ENCODE assay signal across 16 cellular contexts in genomic region chr14:78790262-78790661, GRCh38.
DNase-seq lines count a peak whose midpoint lies in the region; TF ChIP-seq lines count a peak whose summit lies in the region.
"Had no signal": no experiment of that assay in that cellular context is flagged by ENCODE, and none has a peak within 500 bp of the region (broad histone marks: within the 10 kb centered on the region; RNA-seq: fewer than 3 reads in every experiment).

No MANE protein-coding gene starts in this region.

- no peaks in the 10 kb centered on the region for H3K79me2 ChIP-seq in GM23248 (ENCODE audit: insufficient read depth)

- H3F3A ChIP-seq in GM23248 (ENCODE audit: insufficient read depth): no peaks in the 10 kb centered on the region

- no peaks in the 10 kb centered on the region for H3K9me3 Mint-ChIP-seq in endodermal cell
- H3K9me3 Mint-ChIP-seq in osteocyte (ENCODE audit: unreplicated experiment): no peaks in the 10 kb centered on the region

- H3K9ac ChIP-seq in GM23248 (no peak overlapping the region), endodermal cell (ENCODE audit: extremely low read depth, low read length, poor library complexity, severe bottlenecking) (no peak overlapping the region)

- no peaks in the 10 kb centered on the region for H3K36me3 Mint-ChIP-seq in endodermal cell (ENCODE audit: low read depth)
- no peaks in the 10 kb centered on the region for H3K36me3 Mint-ChIP-seq in osteocyte (ENCODE audit: unreplicated experiment)
- H3K36me3 Mint-ChIP-seq: activated CD8-positive, alpha-beta memory T cell treated with anti-CD3 and anti-CD28 coated beads, Interleukin-2, amount 10 ng/mL, durations not matched to agents 7 days and 5 days; activated naive CD4-positive, alpha-beta T cell treated with anti-CD3 and anti-CD28 coated beads, Interleukin-2, amount 50 U/mL, for 24 hours; CD4-positive, alpha-beta memory T cell; memory B cell had no signal

- H3K4me3 Mint-ChIP-seq in endodermal cell (no peak overlapping the region), osteocyte (ENCODE audit: unreplicated experiment) (no peak overlapping the region)
- H3K4me3 Mint-ChIP-seq: activated CD8-positive, alpha-beta memory T cell treated with anti-CD3 and anti-CD28 coated beads, Interleukin-2, amount 10 ng/mL, durations not matched to agents 7 days and 5 days; activated naive CD4-positive, alpha-beta T cell treated with anti-CD3 and anti-CD28 coated beads, Interleukin-2, amount 50 U/mL, for 24 hours; CD4-positive, alpha-beta memory T cell; memory B cell had no signal

- H3K9me2 ChIP-seq in GM23248 (ENCODE audit: insufficient read depth): no peaks in the 10 kb centered on the region

- H2AFZ ChIP-seq in GM23248: no peak overlapping the region

- H3K27ac Mint-ChIP-seq in endodermal cell (no peak overlapping the region), osteocyte (ENCODE audit: unreplicated experiment) (no peak overlapping the region)
- H3K27ac Mint-ChIP-seq: activated CD8-positive, alpha-beta memory T cell treated with anti-CD3 and anti-CD28 coated beads, Interleukin-2, amount 10 ng/mL, durations not matched to agents 7 days and 5 days; activated naive CD4-positive, alpha-beta T cell treated with anti-CD3 and anti-CD28 coated beads, Interleukin-2, amount 50 U/mL, for 24 hours; CD4-positive, alpha-beta memory T cell; memory B cell had no signal

- TF ChIP-seq CTCF in endodermal cell (conservative IDR thresholded peaks at IDR 0.05): peak; percentile 76
- TF ChIP-seq CTCF in osteocyte (IDR thresholded peaks at IDR 0.05): peak; percentile 6

- H3K4me3 ChIP-seq in GM23248: no peak overlapping the region
- no peak overlapping the region for H3K4me3 ChIP-seq in endodermal cell (ENCODE audit: low read length)
- H3K4me3 ChIP-seq: cardiac muscle cell, SK-N-MC had no signal

- no peak overlapping the region for H3K4me2 ChIP-seq in GM23248 (ENCODE audit: unreplicated experiment)

- 0% methylated on average over 2 of the region's 2 CpGs for WGBS in GM23248 (ENCODE audit: low coverage in 1 of 2, low lambda C conversion rate in 2 of 2, missing lambda C conversion rate in 2 of 2), 2 experiments
- 38 to 39% methylated on average over 2 of the region's 2 CpGs for WGBS in endodermal cell (ENCODE audit: insufficient coverage in 1 of 2, insufficient read length in 1 of 2), 2 experiments

- H3K4me1 Mint-ChIP-seq in endodermal cell: peaks cover 5% of the 10 kb centered on the region
- H3K4me1 Mint-ChIP-seq in osteocyte (ENCODE audit: unreplicated experiment): no peaks in the 10 kb centered on the region
- H3K4me1 Mint-ChIP-seq: activated CD8-positive, alpha-beta memory T cell treated with anti-CD3 and anti-CD28 coated beads, Interleukin-2, amount 10 ng/mL, durations not matched to agents 7 days and 5 days; activated naive CD4-positive, alpha-beta T cell treated with anti-CD3 and anti-CD28 coated beads, Interleukin-2, amount 50 U/mL, for 24 hours; CD4-positive, alpha-beta memory T cell; memory B cell had no signal

- no peaks in the 10 kb centered on the region for H4K20me1 ChIP-seq in GM23248 (ENCODE audit: insufficient read depth)

- H3K9me3 ChIP-seq in GM23248 (ENCODE audit: low read depth) (no peaks in the 10 kb centered on the region), endodermal cell (ENCODE audit: control insufficient read depth, low read length) (no peaks in the 10 kb centered on the region)

- H3K36me3 ChIP-seq in GM23248 (ENCODE audit: low read depth) (no peaks in the 10 kb centered on the region), endodermal cell (ENCODE audit: control insufficient read depth, insufficient read depth, low read length) (no peaks in the 10 kb centered on the region)
- H3K36me3 ChIP-seq: cardiac muscle cell had no signal

- H3K27me3 ChIP-seq in GM23248 (replicated peaks; ENCODE audit: insufficient read depth) (no peaks in the 10 kb centered on the region), endodermal cell (ENCODE audit: control insufficient read depth, insufficient read depth, low read length, poor library complexity, severe bottlenecking) (no peaks in the 10 kb centered on the region)
- H3K27me3 ChIP-seq: cardiac muscle cell had no signal

- in situ Hi-C loops in GM23248 (cut with MboI): no loop called here

- H3K27ac ChIP-seq in GM23248 (no peak overlapping the region), endodermal cell (ENCODE audit: low read depth, low read length) (no peak overlapping the region)
- H3K27ac ChIP-seq: cardiac muscle cell, epithelial cell of prostate, SK-N-MC had no signal

- peak; percentile 4 for DNase-seq in GM23248
- peak; percentile 15 for DNase-seq in NCI-H524 treated with DMSO at 0.1 percent for 48 hours (lab: John Stamatoyannopoulos, UW)
- DNase-seq in endodermal cell: peak; percentile 56
- no peak for DNase-seq in osteocyte (ENCODE audit: extremely low spot score, unreplicated experiment)
- DNase-seq in NOMO-1 treated with dmso at 0.1 percent for 144 hours (lab: John Stamatoyannopoulos, UW; ENCODE audit: unreplicated experiment): no peak
- DNase-seq in SKM-1 treated with dmso at 0.1 percent for 144 hours (lab: John Stamatoyannopoulos, UW; ENCODE audit: unreplicated experiment): no peak
- DNase-seq in NCI-H526 (lab: John Stamatoyannopoulos, UW): no peak
- DNase-seq: activated CD8-positive, alpha-beta memory T cell treated with anti-CD3 and anti-CD28 coated beads, Interleukin-2, amount 10 ng/mL, durations not matched to agents 7 days and 5 days; CD4-positive, alpha-beta memory T cell; NCI-H1105; substantia nigra had no signal

- H3K4me1 ChIP-seq in GM23248 (ENCODE audit: insufficient read depth): no peaks in the 10 kb centered on the region
- no peaks in the 10 kb centered on the region for H3K4me1 ChIP-seq in endodermal cell (ENCODE audit: control insufficient read depth, insufficient read depth, low read length)

- H3K27me3 Mint-ChIP-seq in endodermal cell (ENCODE audit: insufficient read depth): peaks cover 1% of the 10 kb centered on the region
- H3K27me3 Mint-ChIP-seq in osteocyte (ENCODE audit: unreplicated experiment): peaks cover 6% of the 10 kb centered on the region
- H3K27me3 Mint-ChIP-seq: activated CD8-positive, alpha-beta memory T cell treated with anti-CD3 and anti-CD28 coated beads, Interleukin-2, amount 10 ng/mL, durations not matched to agents 7 days and 5 days; CD4-positive, alpha-beta memory T cell; memory B cell had no signal

Comparison
In these comparisons a context has a peak if more than half of its experiments do, and no peak if none do; other contexts are left out.
1. DNase-seq: peak in GM23248 (single experiment), NCI-H524 treated with DMSO at 0.1 percent for 48 hours (single experiment) and endodermal cell (single experiment); none in osteocyte (single experiment), NOMO-1 treated with dmso at 0.1 percent for 144 hours (single experiment), SKM-1 treated with dmso at 0.1 percent for 144 hours (single experiment) and NCI-H526 (0 of 2).